ENCODE assay signal across 1 cellular context in the genomic region with DNA sequence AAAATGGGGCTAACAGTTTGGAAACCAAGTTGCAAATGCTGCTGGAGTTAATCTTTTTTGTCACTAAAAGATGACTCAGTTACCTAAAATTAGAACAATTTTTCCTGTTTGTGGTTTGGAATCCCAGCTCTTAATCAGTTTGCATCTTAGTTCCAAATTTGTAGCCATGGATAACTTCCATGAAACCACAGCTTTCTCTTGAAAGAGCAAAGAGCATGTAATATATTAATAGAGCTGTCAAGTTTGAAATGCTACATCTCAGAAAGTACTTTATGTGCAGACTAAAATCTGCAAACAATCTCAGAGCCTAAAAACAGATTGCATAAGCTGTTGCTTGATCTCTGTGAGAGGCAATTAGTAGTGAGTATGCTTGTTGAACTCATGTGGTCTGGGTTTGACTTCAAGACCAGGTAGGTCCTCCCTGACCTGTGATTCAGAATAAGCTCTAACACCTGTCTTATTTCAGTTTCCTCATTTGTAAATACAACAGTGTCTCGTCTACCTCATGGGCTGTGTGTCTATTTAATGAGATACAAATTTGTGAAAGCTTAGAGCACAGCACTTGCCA.
TF ChIP-seq lines count a peak whose summit lies in the region.

No MANE protein-coding gene starts in this region.

TF ChIP-seq in SK-N-SH treated with all-trans-retinoic acid at 6 μM for 48 hours, 23 proteins besides CTCF, POLR2A, EP300 and RAD21 (continued from another document):
- TF ChIP-seq TOX (CRISPR knock-in tag; IDR thresholded peaks at IDR 0.05; ENCODE audit: borderline replicate concordance) (peak; percentile 97), ARNTL (CRISPR knock-in tag; IDR thresholded peaks at IDR 0.05; ENCODE audit: borderline replicate concordance, low read depth) (no peak), PPARA (CRISPR knock-in tag; IDR thresholded peaks at IDR 0.05; ENCODE audit: borderline replicate concordance) (no peak), GLIS3 (CRISPR knock-in tag; IDR thresholded peaks at IDR 0.05) (no peak), BACH2 (CRISPR knock-in tag; IDR thresholded peaks at IDR 0.05; ENCODE audit: borderline replicate concordance) (no peak), ZNF70 (CRISPR knock-in tag; IDR thresholded peaks at IDR 0.05) (no peak), SNAI2 (CRISPR knock-in tag; IDR thresholded peaks at IDR 0.05) (no peak), ZFP30 (CRISPR knock-in tag; IDR thresholded peaks at IDR 0.05) (no peak), ISL1 (CRISPR knock-in tag; IDR thresholded peaks at IDR 0.05) (peak; percentile 95), ZNF565 (CRISPR knock-in tag; conservative IDR thresholded peaks at IDR 0.05; ENCODE audit: low read depth) (no peak), ZC3H10 (CRISPR knock-in tag; IDR thresholded peaks at IDR 0.05) (peak; percentile 82)
- TF ChIP-seq, protein P1, sequence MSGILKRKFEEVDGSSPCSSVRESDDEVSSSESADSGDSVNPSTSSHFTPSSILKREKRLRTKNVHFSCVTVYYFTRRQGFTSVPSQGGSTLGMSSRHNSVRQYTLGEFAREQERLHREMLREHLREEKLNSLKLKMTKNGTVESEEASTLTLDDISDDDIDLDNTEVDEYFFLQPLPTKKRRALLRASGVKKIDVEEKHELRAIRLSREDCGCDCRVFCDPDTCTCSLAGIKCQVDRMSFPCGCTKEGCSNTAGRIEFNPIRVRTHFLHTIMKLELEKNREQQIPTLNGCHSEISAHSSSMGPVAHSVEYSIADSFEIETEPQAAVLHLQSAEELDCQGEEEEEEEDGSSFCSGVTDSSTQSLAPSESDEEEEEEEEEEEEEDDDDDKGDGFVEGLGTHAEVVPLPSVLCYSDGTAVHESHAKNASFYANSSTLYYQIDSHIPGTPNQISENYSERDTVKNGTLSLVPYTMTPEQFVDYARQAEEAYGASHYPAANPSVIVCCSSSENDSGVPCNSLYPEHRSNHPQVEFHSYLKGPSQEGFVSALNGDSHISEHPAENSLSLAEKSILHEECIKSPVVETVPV (CRISPR knock-in tag; IDR thresholded peaks at IDR 0.05) = no peak
- TF ChIP-seq, protein P2, sequence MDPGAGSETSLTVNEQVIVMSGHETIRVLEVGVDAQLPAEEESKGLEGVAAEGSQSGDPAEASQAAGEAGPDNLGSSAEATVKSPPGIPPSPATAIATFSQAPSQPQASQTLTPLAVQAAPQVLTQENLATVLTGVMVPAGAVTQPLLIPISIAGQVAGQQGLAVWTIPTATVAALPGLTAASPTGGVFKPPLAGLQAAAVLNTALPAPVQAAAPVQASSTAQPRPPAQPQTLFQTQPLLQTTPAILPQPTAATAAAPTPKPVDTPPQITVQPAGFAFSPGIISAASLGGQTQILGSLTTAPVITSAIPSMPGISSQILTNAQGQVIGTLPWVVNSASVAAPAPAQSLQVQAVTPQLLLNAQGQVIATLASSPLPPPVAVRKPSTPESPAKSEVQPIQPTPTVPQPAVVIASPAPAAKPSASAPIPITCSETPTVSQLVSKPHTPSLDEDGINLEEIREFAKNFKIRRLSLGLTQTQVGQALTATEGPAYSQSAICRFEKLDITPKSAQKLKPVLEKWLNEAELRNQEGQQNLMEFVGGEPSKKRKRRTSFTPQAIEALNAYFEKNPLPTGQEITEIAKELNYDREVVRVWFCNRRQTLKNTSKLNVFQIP (CRISPR knock-in tag; IDR thresholded peaks at IDR 0.05; ENCODE audit: borderline replicate concordance, low read depth) = 0 out of 2 replicates have a peak, but pooled peaks have one; percentile 31
